ENCODE assay signal across 1 cellular context in genomic region chr5:73908846-73909245, GRCh38.
TF ChIP-seq lines count a peak whose summit lies in the region.

No MANE protein-coding gene starts in this region.

TF ChIP-seq in GM23338, 12 proteins besides CTCF, POLR2A, EP300 and RAD21 (continued from another document):
- TF ChIP-seq ZNF462 (CRISPR knock-in tag; IDR thresholded peaks at IDR 0.05) (no peak), EZH2phosphoT487 (IDR thresholded peaks at IDR 0.05; ENCODE audit: unreplicated experiment) (no peak), ZNF331 (CRISPR knock-in tag; IDR thresholded peaks at IDR 0.05; ENCODE audit: low read depth) (no peak), NANOG (IDR thresholded peaks at IDR 0.05; ENCODE audit: borderline replicate concordance) (no peak), ZNF114 (CRISPR knock-in tag; IDR thresholded peaks at IDR 0.05) (no peak)
